In the genomic region with DNA sequence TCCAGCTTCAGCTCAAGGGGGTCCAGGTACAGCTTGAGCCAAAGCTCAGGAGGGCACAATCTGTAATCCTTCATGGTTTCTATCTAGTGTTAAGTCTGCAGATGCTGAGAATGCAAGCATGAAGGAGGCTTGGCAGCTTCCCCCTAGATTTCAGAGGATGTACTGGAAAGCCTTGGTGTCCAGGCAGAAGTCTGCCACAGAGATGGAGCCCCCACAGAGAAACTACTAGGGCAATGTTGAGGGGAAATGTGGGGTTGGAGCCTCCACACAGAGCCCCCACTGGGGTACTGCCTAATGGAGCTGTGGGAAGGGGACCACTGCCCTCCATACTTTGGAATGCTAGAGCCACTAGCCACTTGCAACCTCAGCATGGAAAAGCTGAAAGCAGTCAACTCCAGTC, we compare ENCODE assay signal across 8 cellular contexts.
"Had no signal": no experiment of that assay in that cellular context is flagged by ENCODE, and none has a peak within 500 bp of the region (broad histone marks: within the 10 kb centered on the region; RNA-seq: fewer than 3 reads in every experiment).

No MANE protein-coding gene starts in this region.

- H3K4me2 ChIP-seq: GM23338 had no signal

- DNase-seq: H9, HCEC 1CT, KG1 had no signal

- FAIRE-seq: H1, H54, HepG2 had no signal

- ATAC-seq: GM23338, HepG2 had no signal

- H3K4me3 ChIP-seq: GM23338 had no signal

- H3K27ac ChIP-seq: HL-60 had no signal

- H2AFZ ChIP-seq: GM23338 had no signal
